1 cellular context compared by ENCODE assay signal in the genomic region with DNA sequence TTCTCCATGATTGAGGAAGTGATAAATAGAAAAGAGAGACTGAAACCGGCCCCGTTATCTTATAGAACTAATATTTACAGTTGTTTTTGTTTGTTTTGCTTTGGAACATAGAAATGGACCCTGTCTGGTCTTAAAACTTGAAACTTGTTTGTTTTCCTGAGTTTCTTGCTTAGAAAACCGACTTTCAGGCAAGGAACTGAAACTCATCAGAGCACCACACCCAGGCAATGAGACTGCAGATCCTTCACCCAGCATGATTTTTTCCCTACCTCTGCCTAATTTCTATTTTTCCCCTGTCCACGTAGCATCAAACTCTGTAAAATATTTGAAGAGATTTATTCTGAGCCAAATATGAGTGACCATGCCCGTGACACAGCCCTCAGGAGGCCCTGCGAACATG.
TF ChIP-seq lines count a peak whose summit lies in the region.

No MANE protein-coding gene starts in this region.

TF ChIP-seq in GM23338, 12 proteins besides CTCF, POLR2A, EP300 and RAD21:
- TF ChIP-seq CREB1 (CRISPR knock-in tag; IDR thresholded peaks at IDR 0.05; ENCODE audit: low read depth) (no peak), ZNF331 (CRISPR knock-in tag; IDR thresholded peaks at IDR 0.05; ENCODE audit: low read depth) (no peak), EZH2phosphoT487 (IDR thresholded peaks at IDR 0.05; ENCODE audit: unreplicated experiment) (no peak), JUNB (IDR thresholded peaks at IDR 0.05; ENCODE audit: unreplicated experiment) (no peak), STAT1 (IDR thresholded peaks at IDR 0.05; ENCODE audit: unreplicated experiment) (no peak), POLR2AphosphoS5 (IDR thresholded peaks at IDR 0.05; ENCODE audit: low read depth) (no peak), ZNF114 (CRISPR knock-in tag; IDR thresholded peaks at IDR 0.05) (no peak), NANOG (IDR thresholded peaks at IDR 0.05; ENCODE audit: borderline replicate concordance) (no peak), EZH2 (IDR thresholded peaks at IDR 0.05; ENCODE audit: low read depth, unreplicated experiment) (no peak)
- TF ChIP-seq, protein P1, sequence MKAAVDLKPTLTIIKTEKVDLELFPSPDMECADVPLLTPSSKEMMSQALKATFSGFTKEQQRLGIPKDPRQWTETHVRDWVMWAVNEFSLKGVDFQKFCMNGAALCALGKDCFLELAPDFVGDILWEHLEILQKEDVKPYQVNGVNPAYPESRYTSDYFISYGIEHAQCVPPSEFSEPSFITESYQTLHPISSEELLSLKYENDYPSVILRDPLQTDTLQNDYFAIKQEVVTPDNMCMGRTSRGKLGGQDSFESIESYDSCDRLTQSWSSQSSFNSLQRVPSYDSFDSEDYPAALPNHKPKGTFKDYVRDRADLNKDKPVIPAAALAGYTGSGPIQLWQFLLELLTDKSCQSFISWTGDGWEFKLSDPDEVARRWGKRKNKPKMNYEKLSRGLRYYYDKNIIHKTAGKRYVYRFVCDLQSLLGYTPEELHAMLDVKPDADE (IDR thresholded peaks at IDR 0.05) = no peak
- TF ChIP-seq, protein P2, sequence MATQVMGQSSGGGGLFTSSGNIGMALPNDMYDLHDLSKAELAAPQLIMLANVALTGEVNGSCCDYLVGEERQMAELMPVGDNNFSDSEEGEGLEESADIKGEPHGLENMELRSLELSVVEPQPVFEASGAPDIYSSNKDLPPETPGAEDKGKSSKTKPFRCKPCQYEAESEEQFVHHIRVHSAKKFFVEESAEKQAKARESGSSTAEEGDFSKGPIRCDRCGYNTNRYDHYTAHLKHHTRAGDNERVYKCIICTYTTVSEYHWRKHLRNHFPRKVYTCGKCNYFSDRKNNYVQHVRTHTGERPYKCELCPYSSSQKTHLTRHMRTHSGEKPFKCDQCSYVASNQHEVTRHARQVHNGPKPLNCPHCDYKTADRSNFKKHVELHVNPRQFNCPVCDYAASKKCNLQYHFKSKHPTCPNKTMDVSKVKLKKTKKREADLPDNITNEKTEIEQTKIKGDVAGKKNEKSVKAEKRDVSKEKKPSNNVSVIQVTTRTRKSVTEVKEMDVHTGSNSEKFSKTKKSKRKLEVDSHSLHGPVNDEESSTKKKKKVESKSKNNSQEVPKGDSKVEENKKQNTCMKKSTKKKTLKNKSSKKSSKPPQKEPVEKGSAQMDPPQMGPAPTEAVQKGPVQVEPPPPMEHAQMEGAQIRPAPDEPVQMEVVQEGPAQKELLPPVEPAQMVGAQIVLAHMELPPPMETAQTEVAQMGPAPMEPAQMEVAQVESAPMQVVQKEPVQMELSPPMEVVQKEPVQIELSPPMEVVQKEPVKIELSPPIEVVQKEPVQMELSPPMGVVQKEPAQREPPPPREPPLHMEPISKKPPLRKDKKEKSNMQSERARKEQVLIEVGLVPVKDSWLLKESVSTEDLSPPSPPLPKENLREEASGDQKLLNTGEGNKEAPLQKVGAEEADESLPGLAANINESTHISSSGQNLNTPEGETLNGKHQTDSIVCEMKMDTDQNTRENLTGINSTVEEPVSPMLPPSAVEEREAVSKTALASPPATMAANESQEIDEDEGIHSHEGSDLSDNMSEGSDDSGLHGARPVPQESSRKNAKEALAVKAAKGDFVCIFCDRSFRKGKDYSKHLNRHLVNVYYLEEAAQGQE (IDR thresholded peaks at IDR 0.05; ENCODE audit: unreplicated experiment) = no peak
- TF ChIP-seq, protein P3, sequence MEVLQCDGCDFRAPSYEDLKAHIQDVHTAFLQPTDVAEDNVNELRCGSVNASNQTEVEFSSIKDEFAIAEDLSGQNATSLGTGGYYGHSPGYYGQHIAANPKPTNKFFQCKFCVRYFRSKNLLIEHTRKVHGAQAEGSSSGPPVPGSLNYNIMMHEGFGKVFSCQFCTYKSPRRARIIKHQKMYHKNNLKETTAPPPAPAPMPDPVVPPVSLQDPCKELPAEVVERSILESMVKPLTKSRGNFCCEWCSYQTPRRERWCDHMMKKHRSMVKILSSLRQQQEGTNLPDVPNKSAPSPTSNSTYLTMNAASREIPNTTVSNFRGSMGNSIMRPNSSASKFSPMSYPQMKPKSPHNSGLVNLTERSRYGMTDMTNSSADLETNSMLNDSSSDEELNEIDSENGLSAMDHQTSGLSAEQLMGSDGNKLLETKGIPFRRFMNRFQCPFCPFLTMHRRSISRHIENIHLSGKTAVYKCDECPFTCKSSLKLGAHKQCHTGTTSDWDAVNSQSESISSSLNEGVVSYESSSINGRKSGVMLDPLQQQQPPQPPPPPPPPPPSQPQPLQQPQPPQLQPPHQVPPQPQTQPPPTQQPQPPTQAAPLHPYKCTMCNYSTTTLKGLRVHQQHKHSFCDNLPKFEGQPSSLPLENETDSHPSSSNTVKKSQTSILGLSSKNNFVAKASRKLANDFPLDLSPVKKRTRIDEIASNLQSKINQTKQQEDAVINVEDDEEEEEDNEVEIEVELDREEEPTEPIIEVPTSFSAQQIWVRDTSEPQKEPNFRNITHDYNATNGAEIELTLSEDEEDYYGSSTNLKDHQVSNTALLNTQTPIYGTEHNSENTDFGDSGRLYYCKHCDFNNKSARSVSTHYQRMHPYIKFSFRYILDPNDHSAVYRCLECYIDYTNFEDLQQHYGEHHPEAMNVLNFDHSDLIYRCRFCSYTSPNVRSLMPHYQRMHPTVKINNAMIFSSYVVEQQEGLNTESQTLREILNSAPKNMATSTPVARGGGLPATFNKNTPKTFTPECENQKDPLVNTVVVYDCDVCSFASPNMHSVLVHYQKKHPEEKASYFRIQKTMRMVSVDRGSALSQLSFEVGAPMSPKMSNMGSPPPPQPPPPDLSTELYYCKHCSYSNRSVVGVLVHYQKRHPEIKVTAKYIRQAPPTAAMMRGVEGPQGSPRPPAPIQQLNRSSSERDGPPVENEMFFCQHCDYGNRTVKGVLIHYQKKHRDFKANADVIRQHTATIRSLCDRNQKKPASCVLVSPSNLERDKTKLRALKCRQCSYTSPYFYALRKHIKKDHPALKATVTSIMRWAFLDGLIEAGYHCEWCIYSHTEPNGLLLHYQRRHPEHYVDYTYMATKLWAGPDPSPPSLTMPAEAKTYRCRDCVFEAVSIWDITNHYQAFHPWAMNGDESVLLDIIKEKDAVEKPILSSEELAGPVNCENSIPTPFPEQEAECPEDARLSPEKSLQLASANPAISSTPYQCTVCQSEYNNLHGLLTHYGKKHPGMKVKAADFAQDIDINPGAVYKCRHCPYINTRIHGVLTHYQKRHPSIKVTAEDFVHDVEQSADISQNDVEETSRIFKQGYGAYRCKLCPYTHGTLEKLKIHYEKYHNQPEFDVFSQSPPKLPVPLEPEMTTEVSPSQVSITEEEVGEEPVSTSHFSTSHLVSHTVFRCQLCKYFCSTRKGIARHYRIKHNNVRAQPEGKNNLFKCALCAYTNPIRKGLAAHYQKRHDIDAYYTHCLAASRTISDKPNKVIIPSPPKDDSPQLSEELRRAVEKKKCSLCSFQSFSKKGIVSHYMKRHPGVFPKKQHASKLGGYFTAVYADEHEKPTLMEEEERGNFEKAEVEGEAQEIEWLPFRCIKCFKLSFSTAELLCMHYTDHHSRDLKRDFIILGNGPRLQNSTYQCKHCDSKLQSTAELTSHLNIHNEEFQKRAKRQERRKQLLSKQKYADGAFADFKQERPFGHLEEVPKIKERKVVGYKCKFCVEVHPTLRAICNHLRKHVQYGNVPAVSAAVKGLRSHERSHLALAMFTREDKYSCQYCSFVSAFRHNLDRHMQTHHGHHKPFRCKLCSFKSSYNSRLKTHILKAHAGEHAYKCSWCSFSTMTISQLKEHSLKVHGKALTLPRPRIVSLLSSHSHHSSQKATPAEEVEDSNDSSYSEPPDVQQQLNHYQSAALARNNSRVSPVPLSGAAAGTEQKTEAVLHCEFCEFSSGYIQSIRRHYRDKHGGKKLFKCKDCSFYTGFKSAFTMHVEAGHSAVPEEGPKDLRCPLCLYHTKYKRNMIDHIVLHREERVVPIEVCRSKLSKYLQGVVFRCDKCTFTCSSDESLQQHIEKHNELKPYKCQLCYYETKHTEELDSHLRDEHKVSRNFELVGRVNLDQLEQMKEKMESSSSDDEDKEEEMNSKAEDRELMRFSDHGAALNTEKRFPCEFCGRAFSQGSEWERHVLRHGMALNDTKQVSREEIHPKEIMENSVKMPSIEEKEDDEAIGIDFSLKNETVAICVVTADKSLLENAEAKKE (CRISPR knock-in tag; IDR thresholded peaks at IDR 0.05) = no peak
